In the genomic region with DNA sequence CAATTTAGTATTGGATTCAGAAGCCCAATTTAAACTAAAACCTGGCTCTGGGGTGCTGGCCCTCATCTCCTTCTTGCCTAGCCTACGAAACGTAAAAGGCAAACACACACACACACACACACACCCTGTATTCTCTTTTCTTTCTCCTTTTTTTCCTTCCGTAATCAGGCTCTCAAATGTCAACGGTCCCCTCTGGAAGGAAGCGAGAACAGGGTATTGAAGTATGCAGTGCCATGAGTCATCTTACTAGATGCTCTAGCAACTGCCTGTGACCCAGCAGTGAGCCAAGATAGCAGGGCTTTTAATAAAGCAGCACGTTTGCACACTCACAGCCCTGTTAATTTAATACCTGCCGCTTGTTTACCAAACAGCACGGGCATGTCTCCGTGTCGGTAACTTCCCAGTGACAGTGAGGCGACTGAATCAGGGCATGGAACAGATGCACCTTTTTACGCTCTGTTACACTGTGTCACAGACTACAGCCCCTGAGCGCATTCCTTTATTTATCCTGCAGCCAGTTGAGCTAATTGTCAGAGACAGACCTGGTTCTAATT, we compare ENCODE assay signal across 9 cellular contexts.
A peak's percentile ranks its signal among the peaks of the same experiment; 100 is the strongest.
DNase-seq lines count a peak whose midpoint lies in the region; ATAC-seq and TF ChIP-seq lines count a peak whose summit lies in the region.
"Had no signal": no experiment of that assay in that cellular context is flagged by ENCODE, and none has a peak within 500 bp of the region (broad histone marks: within the 10 kb centered on the region; RNA-seq: fewer than 3 reads in every experiment).

No MANE protein-coding gene starts in this region.

- no peaks in the 10 kb centered on the region for H3K36me3 ChIP-seq in prostate gland
- H3K36me3 ChIP-seq in Peyer's patch = no peaks in the 10 kb centered on the region

- 20% methylated on average over 13 of the region's 13 CpGs for WGBS in prostate gland

- TF ChIP-seq CTCF in prostate gland (IDR thresholded peaks at IDR 0.05) (no peak), Peyer's patch (IDR thresholded peaks at IDR 0.05) (no peak)

- no peak for ATAC-seq in HG03571 (IDR thresholded peaks at IDR 0.05; ENCODE audit: unreplicated experiment)
- ATAC-seq: HCT116 had no signal

- TF ChIP-seq POLR2A in prostate gland (IDR thresholded peaks at IDR 0.05) (no peak), Peyer's patch (IDR thresholded peaks at IDR 0.05) (no peak)

- H3K4me1 ChIP-seq in prostate gland (replicated peaks) = no peaks in the 10 kb centered on the region
- H3K4me1 ChIP-seq in Peyer's patch = peaks cover 0 to 9% (median 0%) of the 10 kb centered on the region in 4 donors

- peak; percentile 89 for DNase-seq in HCEC 1CT
- peak; percentile 26 for DNase-seq in RKO (ENCODE audit: low spot score)
- DNase-seq in glomerular endothelial cell (ENCODE audit: extremely low read depth, low read depth, low spot score) = peak; percentile 62
- DNase-seq in skeletal muscle cell (ENCODE audit: low read depth) = peak; percentile 61
- no peak for DNase-seq in NAMALWA (ENCODE audit: low spot score)
- no peak for DNase-seq in prostate gland (ENCODE audit: low spot score)
- DNase-seq in Peyer's patch = no peak

- H3K27ac ChIP-seq in prostate gland (no peak overlapping the region), Peyer's patch (peak overlapping the region in 2 of 4 donors; percentile 36 to 59)

- intact Hi-C loops in prostate gland (cut with DNase I) = no loop called here

- H3K9me3 ChIP-seq in prostate gland = no peaks in the 10 kb centered on the region
- no peaks in the 10 kb centered on the region for H3K9me3 ChIP-seq in Peyer's patch

- H3K4me3 ChIP-seq in skeletal muscle cell (ENCODE audit: low read depth, low read length) (no peak overlapping the region), prostate gland (no peak overlapping the region), Peyer's patch (no peak overlapping the region)

- no peaks in the 10 kb centered on the region for H3K27me3 ChIP-seq in prostate gland (replicated peaks; ENCODE audit: insufficient read depth)
- no peaks in the 10 kb centered on the region for H3K27me3 ChIP-seq in Peyer's patch

Comparison
In these comparisons a context has a peak if more than half of its experiments do, and no peak if none do; other contexts are left out.
1. DNase-seq: peak in HCEC 1CT (single experiment), RKO (single experiment), glomerular endothelial cell (single experiment) and skeletal muscle cell (single experiment); none in NAMALWA (single experiment), prostate gland (single experiment) and Peyer's patch (0 of 3).